Comparison of ENCODE assay signal across 20 cellular contexts in genomic region chr10:123800299-123800698, GRCh38.
A peak's percentile ranks its signal among the peaks of the same experiment; 100 is the strongest.
DNase-seq lines count a peak whose midpoint lies in the region; ATAC-seq, FAIRE-seq and TF ChIP-seq lines count a peak whose summit lies in the region.
"Had no signal": no experiment of that assay in that cellular context is flagged by ENCODE, and none has a peak within 500 bp of the region (broad histone marks: within the 10 kb centered on the region; RNA-seq: fewer than 3 reads in every experiment).

No MANE protein-coding gene starts in this region.

- H3K4me3 ChIP-seq in coronary artery (peak overlapping the region; percentile 14), keratinocyte (ENCODE audit: control insufficient read depth in 2 of 3, extremely low read depth in 1 of 3, insufficient read depth in 2 of 3, low read depth in 1 of 3, low read length in 3 of 3) (no peak overlapping the region), stomach smooth muscle (ENCODE audit: low read length in 2 of 2) (peak overlapping the region; percentile 3 to 52), endodermal cell (ENCODE audit: low read length) (no peak overlapping the region)
- H3K4me3 ChIP-seq: left lung had no signal

- no peaks in the 10 kb centered on the region for H3K36me3 Mint-ChIP-seq in HFFc6 (ENCODE audit: low read depth)
- H3K36me3 Mint-ChIP-seq in endodermal cell (ENCODE audit: low read depth), result no peaks in the 10 kb centered on the region
- H3K36me3 Mint-ChIP-seq: activated naive CD8-positive, alpha-beta T cell treated with anti-CD3 and anti-CD28 coated beads, Interleukin-2, amount 10 ng/mL, durations not matched to agents 7 days and 5 days; stimulated activated naive B cell treated with anti-CD40 and anti-IgM and Interleukin-4, amounts not matched to agents 10 μg/mL and 1 μg/mL and 100 μg/mL, for 72 hours had no signal

- dilution Hi-C loops in keratinocyte (cut with MboI; ENCODE audit: extremely low pct_ligation_motif_present, low sequenced_read_pairs), result no loop called here

- peak; percentile 47 for DNase-seq in HFFc6
- peak; percentile 71 for DNase-seq in coronary artery (ENCODE audit: low spot score)
- DNase-seq in keratinocyte (ENCODE audit: low read depth, low spot score), result no peak
- no peak for DNase-seq in activated CD4-positive, alpha-beta T cell treated with anti-CD3 and anti-CD28 coated beads, Interleukin-2, amount 50 U/mL, for 48 hours
- DNase-seq in endodermal cell, result no peak
- DNase-seq: activated CD4-positive, alpha-beta T cell treated with anti-CD3 and anti-CD28 coated beads, Interleukin-2, amount 10 ng/mL, durations not matched to agents 7 days and 5 days; activated naive CD8-positive, alpha-beta T cell treated with anti-CD3 and anti-CD28 coated beads, Interleukin-2, amount 10 ng/mL, durations not matched to agents 7 days and 5 days; cerebellar nuclear complex; DMS79 treated with DMSO at 0.1 percent for 48 hours; hippocampal formation; KG1; left lung; NCI-H1417; SIG-M5; small intestine; stimulated activated naive B cell treated with anti-CD40 and anti-IgM and Interleukin-4, amounts not matched to agents 10 μg/mL and 1 μg/mL and 100 μg/mL, for 72 hours; T1000 had no signal

- no peaks in the 10 kb centered on the region for H4K20me1 ChIP-seq in keratinocyte (ENCODE audit: control insufficient read depth, extremely low read depth, insufficient read depth, low read length)

- H3K9me1 ChIP-seq in keratinocyte (ENCODE audit: control insufficient read depth, extremely low read depth, insufficient read depth, low read length), result no peaks in the 10 kb centered on the region

- H3K9me3 Mint-ChIP-seq in HFFc6 (peaks cover 8% of the 10 kb centered on the region; the same call in 1 of the 2 replicates), endodermal cell (peaks cover 2% of the 10 kb centered on the region)
- H3K9me3 Mint-ChIP-seq: activated CD4-positive, alpha-beta T cell treated with anti-CD3 and anti-CD28 coated beads, Interleukin-2, amount 10 ng/mL, durations not matched to agents 7 days and 5 days; activated naive CD8-positive, alpha-beta T cell treated with anti-CD3 and anti-CD28 coated beads, Interleukin-2, amount 10 ng/mL, durations not matched to agents 7 days and 5 days had no signal

- peak; percentile 59 for FAIRE-seq in keratinocyte (lab: Jason Lieb, UNC)
- FAIRE-seq: small intestine had no signal

- 43 to 50% methylated on average over 3 to 9 of the region's 9 CpGs for WGBS in endodermal cell (ENCODE audit: insufficient coverage in 1 of 2, insufficient read length in 1 of 2), 2 experiments

- no peaks in the 10 kb centered on the region; the same call in 1 of the 2 replicates for H3K27me3 Mint-ChIP-seq in HFFc6 (ENCODE audit: insufficient read depth)
- H3K27me3 Mint-ChIP-seq in endodermal cell (ENCODE audit: insufficient read depth), result no peaks in the 10 kb centered on the region

- H3K9me3 ChIP-seq in keratinocyte (ENCODE audit: control insufficient read depth, low read depth, low read length) (no peaks in the 10 kb centered on the region), stomach smooth muscle (ENCODE audit: control insufficient read depth in 2 of 2, low read length in 2 of 2) (no peaks in the 10 kb centered on the region), endodermal cell (ENCODE audit: control insufficient read depth, low read length) (no peaks in the 10 kb centered on the region)
- H3K9me3 ChIP-seq: left lung had no signal

- H3K4me3 Mint-ChIP-seq in HFFc6 (peak overlapping the region; percentile 35), endodermal cell (no peak overlapping the region)
- H3K4me3 Mint-ChIP-seq: activated CD4-positive, alpha-beta T cell treated with anti-CD3 and anti-CD28 coated beads, Interleukin-2, amount 10 ng/mL, durations not matched to agents 7 days and 5 days; activated naive CD8-positive, alpha-beta T cell treated with anti-CD3 and anti-CD28 coated beads, Interleukin-2, amount 10 ng/mL, durations not matched to agents 7 days and 5 days; stimulated activated naive B cell treated with anti-CD40 and anti-IgM and Interleukin-4, amounts not matched to agents 10 μg/mL and 1 μg/mL and 100 μg/mL, for 72 hours had no signal

- H3K4me1 ChIP-seq in keratinocyte (ENCODE audit: control insufficient read depth, extremely low read depth, insufficient read depth, low read length) (peaks cover 5% of the 10 kb centered on the region), stomach smooth muscle (ENCODE audit: control insufficient read depth, insufficient read depth, low read length) (peaks cover 25% of the 10 kb centered on the region), endodermal cell (ENCODE audit: control insufficient read depth, insufficient read depth, low read length) (no peaks in the 10 kb centered on the region)
- H3K4me1 ChIP-seq: left lung had no signal

- peak overlapping the region; percentile 34 for H3K4me2 ChIP-seq in keratinocyte (ENCODE audit: control insufficient read depth, extremely low read depth, insufficient read depth, low read depth, low read length)

- no peaks in the 10 kb centered on the region for H3K79me2 ChIP-seq in keratinocyte (ENCODE audit: control insufficient read depth, insufficient read depth, low read length)

- H3K9ac ChIP-seq in keratinocyte (ENCODE audit: control insufficient read depth, extremely low read depth, insufficient read depth, low read length) (no peak overlapping the region), stomach smooth muscle (ENCODE audit: low read length in 2 of 2) (peak overlapping the region; percentile 33 to 71), endodermal cell (ENCODE audit: extremely low read depth, low read length, poor library complexity, severe bottlenecking) (no peak overlapping the region)

- H3K36me3 ChIP-seq in keratinocyte (ENCODE audit: control insufficient read depth in 2 of 2, extremely low read depth in 1 of 2, insufficient read depth in 2 of 2, low read length in 2 of 2), result no peaks in the 10 kb centered on the region
- peaks cover 9 to 13% of the 10 kb centered on the region in 2 donors for H3K36me3 ChIP-seq in stomach smooth muscle (ENCODE audit: control insufficient read depth in 2 of 2, insufficient read depth in 2 of 2, low read length in 2 of 2)
- H3K36me3 ChIP-seq in endodermal cell (ENCODE audit: control insufficient read depth, insufficient read depth, low read length), result no peaks in the 10 kb centered on the region
- H3K36me3 ChIP-seq: left lung had no signal

- no peak for ATAC-seq in GM21529 (IDR thresholded peaks at IDR 0.05; ENCODE audit: unreplicated experiment)
- ATAC-seq: left lung; stimulated activated naive B cell treated with anti-CD40 and anti-IgM and Interleukin-4, amounts not matched to agents 10 μg/mL and 1 μg/mL and 100 μg/mL, for 72 hours had no signal

- H3K27me3 ChIP-seq in keratinocyte (ENCODE audit: control insufficient read depth, extremely low read depth, insufficient read depth, low read length) (no peaks in the 10 kb centered on the region), stomach smooth muscle (ENCODE audit: control insufficient read depth in 1 of 2, insufficient read depth in 2 of 2, low read length in 2 of 2) (no peaks in the 10 kb centered on the region), endodermal cell (ENCODE audit: control insufficient read depth, insufficient read depth, low read length, poor library complexity, severe bottlenecking) (no peaks in the 10 kb centered on the region)

- H3K27ac Mint-ChIP-seq in HFFc6 (peak overlapping the region; percentile 79), endodermal cell (no peak overlapping the region)
- H3K27ac Mint-ChIP-seq: activated CD4-positive, alpha-beta T cell treated with anti-CD3 and anti-CD28 coated beads, Interleukin-2, amount 10 ng/mL, durations not matched to agents 7 days and 5 days; activated naive CD8-positive, alpha-beta T cell treated with anti-CD3 and anti-CD28 coated beads, Interleukin-2, amount 10 ng/mL, durations not matched to agents 7 days and 5 days; stimulated activated naive B cell treated with anti-CD40 and anti-IgM and Interleukin-4, amounts not matched to agents 10 μg/mL and 1 μg/mL and 100 μg/mL, for 72 hours had no signal

- H3K27ac ChIP-seq in coronary artery (peak overlapping the region; percentile 79 to 94), keratinocyte (ENCODE audit: control insufficient read depth, insufficient read depth, low read length) (no peak overlapping the region), stomach smooth muscle (ENCODE audit: low read length) (peak overlapping the region; percentile 82), endodermal cell (ENCODE audit: low read depth, low read length) (no peak overlapping the region)
- H3K27ac ChIP-seq: C4-2B, left lung had no signal

- no peak overlapping the region for H2AFZ ChIP-seq in keratinocyte (ENCODE audit: control insufficient read depth, low read length)

- TF ChIP-seq CTCF in HFFc6 (IDR thresholded peaks at IDR 0.05) (no peak), coronary artery (IDR thresholded peaks at IDR 0.05) (no peak), keratinocyte (optimal IDR thresholded peaks at IDR 0.05 in 1 of 3, IDR thresholded peaks at IDR 0.05 in 1 of 3, conservative IDR thresholded peaks at IDR 0.05 in 1 of 3; ENCODE audit: extremely low read depth in 1 of 3, insufficient read depth in 2 of 3, low read length in 3 of 3) (no peak), endodermal cell (conservative IDR thresholded peaks at IDR 0.05) (no peak)

- H3K4me1 Mint-ChIP-seq in HFFc6 (ENCODE audit: low read depth), result peaks cover 48% of the 10 kb centered on the region
- H3K4me1 Mint-ChIP-seq in endodermal cell, result peaks cover 9% of the 10 kb centered on the region
- H3K4me1 Mint-ChIP-seq: activated CD4-positive, alpha-beta T cell treated with anti-CD3 and anti-CD28 coated beads, Interleukin-2, amount 10 ng/mL, durations not matched to agents 7 days and 5 days; activated naive CD8-positive, alpha-beta T cell treated with anti-CD3 and anti-CD28 coated beads, Interleukin-2, amount 10 ng/mL, durations not matched to agents 7 days and 5 days had no signal

Comparison
In these comparisons a context has a peak if more than half of its experiments do, and no peak if none do; other contexts are left out.
1. DNase-seq: peak in HFFc6 (single experiment) and coronary artery (single experiment); none in keratinocyte (single experiment), activated CD4-positive, alpha-beta T cell treated with anti-CD3 and anti-CD28 coated beads, Interleukin-2, amount 50 U/mL, for 48 hours (0 of 2) and endodermal cell (single experiment).
2. H3K27ac ChIP-seq: peak in coronary artery (2 of 2) and stomach smooth muscle (single experiment); none in keratinocyte (single experiment) and endodermal cell (single experiment).
3. H3K4me3 ChIP-seq: peak in coronary artery (single experiment) and stomach smooth muscle (2 of 2); none in keratinocyte (0 of 3) and endodermal cell (single experiment).
4. H3K9ac ChIP-seq: peak in stomach smooth muscle (2 of 2); none in keratinocyte (single experiment) and endodermal cell (single experiment).